In genomic region chr9:132240860-132241482, GRCh38 we compare ENCODE assay signal across 8 cellular contexts.
A peak's percentile ranks its signal among the peaks of the same experiment; 100 is the strongest.
DNase-seq lines count a peak whose midpoint lies in the region; ATAC-seq and TF ChIP-seq lines count a peak whose summit lies in the region.

No MANE protein-coding gene starts in this region.

- no peaks in the 10 kb centered on the region for H3K79me2 ChIP-seq in parathyroid adenoma

- H3K9me3 ChIP-seq in adipocyte (ENCODE audit: control insufficient read depth, low read length), result no peaks in the 10 kb centered on the region
- no peaks in the 10 kb centered on the region for H3K9me3 ChIP-seq in heart right ventricle
- no peaks in the 10 kb centered on the region for H3K9me3 ChIP-seq in parathyroid adenoma (ENCODE audit: control insufficient read depth, low read length)
- no peaks in the 10 kb centered on the region for H3K9me3 ChIP-seq in thyroid gland

- no peaks in the 10 kb centered on the region for H3K36me3 ChIP-seq in adipocyte (ENCODE audit: control insufficient read depth, insufficient read depth, low read length, severe bottlenecking)
- no peaks in the 10 kb centered on the region for H3K36me3 ChIP-seq in heart right ventricle
- H3K36me3 ChIP-seq in parathyroid adenoma (ENCODE audit: control insufficient read depth, insufficient read depth, low read length), result no peaks in the 10 kb centered on the region
- H3K36me3 ChIP-seq in thyroid gland, result no peaks in the 10 kb centered on the region

- peak in 1 of 2 donors; percentile 41 for TF ChIP-seq POLR2A in thyroid gland (IDR thresholded peaks at IDR 0.05)

- DNase-seq in GM10266 (ENCODE audit: extremely low spot score), result peak; percentile 99
- DNase-seq in NCI-H146 treated with DMSO at 0.1 percent for 48 hours (lab: John Stamatoyannopoulos, UW; ENCODE audit: unreplicated experiment), result peak; percentile 91
- peak; percentile 100 for DNase-seq in T follicular helper cell (ENCODE audit: low read depth)
- peak; percentile 85 for DNase-seq in adipocyte (ENCODE audit: low read depth)
- peak; percentile 98 to 99 for DNase-seq in heart right ventricle
- DNase-seq in thyroid gland, result peak; percentile 92 to 96

- H3K4me1 ChIP-seq in adipocyte (ENCODE audit: control insufficient read depth, insufficient read depth, low read length), result peaks cover 3% of the 10 kb centered on the region
- peaks cover 3 to 59% (median 27%) of the 10 kb centered on the region in 9 donors for H3K4me1 ChIP-seq in heart right ventricle
- H3K4me1 ChIP-seq in parathyroid adenoma, result no peaks in the 10 kb centered on the region
- H3K4me1 ChIP-seq in thyroid gland, result peaks cover 10 to 13% of the 10 kb centered on the region in 2 donors

- peak overlapping the region; percentile 85 for H3K4me2 ChIP-seq in parathyroid adenoma (ENCODE audit: low read length)

- intact Hi-C loops in heart right ventricle (cut with DNase I) (no loop called here), thyroid gland (cut with DNase I) (no loop called here)

- peak overlapping the region; percentile 50 for H2AFZ ChIP-seq in parathyroid adenoma

- H3K27me3 ChIP-seq in adipocyte (replicated peaks; ENCODE audit: control insufficient read depth, insufficient read depth, low read length) (peaks cover 44% of the 10 kb centered on the region), heart right ventricle (peaks cover 0 to 15% (median 3%) of the 10 kb centered on the region in 7 donors), parathyroid adenoma (ENCODE audit: control insufficient read depth, insufficient read depth, low read length) (no peaks in the 10 kb centered on the region), thyroid gland (no peaks in the 10 kb centered on the region)

- 3 to 5% methylated on average over 61 to 62 of the region's 62 CpGs for WGBS in heart right ventricle, 2 donors
- 0 to 7% methylated on average over 1 to 43 of the region's 62 CpGs for WGBS in thyroid gland, 2 donors

- TF ChIP-seq CTCF in GM10266 (IDR thresholded peaks at IDR 0.05; ENCODE audit: control insufficient read depth, insufficient read depth, low read depth, missing control alignments), result no peak
- no peak for TF ChIP-seq CTCF in heart right ventricle (IDR thresholded peaks at IDR 0.05)
- no peak for TF ChIP-seq CTCF in parathyroid adenoma (IDR thresholded peaks at IDR 0.05)
- TF ChIP-seq CTCF in thyroid gland (IDR thresholded peaks at IDR 0.05), result no peak

- H3K27ac ChIP-seq in heart right ventricle (peak overlapping the region in 4 of 10 donors; percentile 23 to 78 (median 47)), parathyroid adenoma (no peak overlapping the region), thyroid gland (no peak overlapping the region)

- H3K4me3 ChIP-seq in adipocyte (ENCODE audit: low read length), result peak overlapping the region; percentile 67
- H3K4me3 ChIP-seq in heart right ventricle, result peak overlapping the region; percentile 51 to 84 (median 66)
- H3K4me3 ChIP-seq in parathyroid adenoma (ENCODE audit: low read depth, low read length), result peak overlapping the region; percentile 53
- H3K4me3 ChIP-seq in thyroid gland (replicated peaks in 1 of 3), result peak overlapping the region in 2 of 3 donors; percentile 26 to 52

- H3K9ac ChIP-seq in adipocyte (ENCODE audit: low read length) (no peak overlapping the region), parathyroid adenoma (no peak overlapping the region)

- ATAC-seq in HG02759 (IDR thresholded peaks at IDR 0.05; ENCODE audit: unreplicated experiment) (peak; percentile 75), heart right ventricle (peak; percentile 91 to 94 (median 93))
